Comparison of ENCODE assay signal across 10 cellular contexts in genomic region chr6:110529355-110529754, GRCh38. TPM values are rescaled to one million over a fixed set of nuclear protein-coding genes. Genes with fewer than 3 reads are reported as not detected.
DNase-seq lines count a peak whose midpoint lies in the region; ATAC-seq, FAIRE-seq and TF ChIP-seq lines count a peak whose summit lies in the region.
"Had no signal": no experiment of that assay in that cellular context is flagged by ENCODE, and none has a peak within 500 bp of the region (broad histone marks: within the 10 kb centered on the region; RNA-seq: fewer than 3 reads in every experiment).

No MANE protein-coding gene starts in this region.

- H3K4me3 ChIP-seq in NB4 (ENCODE audit: low read depth, low read length), result no peak overlapping the region
- H3K4me3 ChIP-seq: esophagus muscularis mucosa had no signal

- ATAC-seq in HG03159 (IDR thresholded peaks at IDR 0.05; ENCODE audit: unreplicated experiment), result no peak

- peaks cover 31% of the 10 kb centered on the region for H3K4me1 Mint-ChIP-seq in osteocyte (ENCODE audit: unreplicated experiment)
- H3K4me1 Mint-ChIP-seq: naive B cell had no signal

- no peaks in the 10 kb centered on the region for H3K36me3 Mint-ChIP-seq in osteocyte (ENCODE audit: unreplicated experiment)
- H3K36me3 Mint-ChIP-seq: naive B cell had no signal

- H3K4me3 Mint-ChIP-seq in osteocyte (ENCODE audit: unreplicated experiment), result no peak overlapping the region
- H3K4me3 Mint-ChIP-seq: naive B cell had no signal

- H3K9me3 Mint-ChIP-seq in osteocyte (ENCODE audit: unreplicated experiment), result peaks cover 7% of the 10 kb centered on the region

- no peaks in the 10 kb centered on the region for H3K27me3 Mint-ChIP-seq in osteocyte (ENCODE audit: unreplicated experiment)

- no peak for FAIRE-seq in D721Med (lab: Jason Lieb, UNC)

- TF ChIP-seq POLR2A in NB4 (IDR thresholded peaks at IDR 0.05; ENCODE audit: extremely low read depth, insufficient read length), result no peak

- TF ChIP-seq CTCF in NB4 (IDR thresholded peaks at IDR 0.05; ENCODE audit: low read depth, low read length), result no peak
- no peak for TF ChIP-seq CTCF in osteocyte (IDR thresholded peaks at IDR 0.05)
- TF ChIP-seq CTCF in D721Med (IDR thresholded peaks at IDR 0.05; ENCODE audit: insufficient read depth, missing control alignments), result no peak

- H3K27ac Mint-ChIP-seq in osteocyte (ENCODE audit: unreplicated experiment), result peak overlapping the region; percentile 92

- DNase-seq in EL, result peak; percentile 78
- DNase-seq in NB4 (ENCODE audit: low read depth), result peak; percentile 65
- DNase-seq in dermis blood vessel endothelial cell, result peak; percentile 84
- no peak for DNase-seq in osteocyte (ENCODE audit: extremely low spot score, unreplicated experiment)
- no peak for DNase-seq in NCI-H187 treated with DMSO at 0.1 percent for 48 hours (lab: John Stamatoyannopoulos, UW)
- no peak for DNase-seq in stimulated activated CD4-positive, alpha-beta T cell treated with anti-CD3 and anti-CD28 coated beads, Interleukin-2, amount 100 ng/mL, for 24 hours
- DNase-seq in D721Med (ENCODE audit: insufficient read length, low spot score), result no peak
- DNase-seq: naive B cell had no signal

RNA-seq across cellular contexts. Expression of gene SLC22A16, which starts 52.9 kb away (rescaled TPM):
- total RNA-seq in dermis blood vessel endothelial cell, result not detected in 2 replicates
- not detected in 2 replicates for total RNA-seq in osteocyte

Comparison
In these comparisons a context has a peak if more than half of its experiments do, and no peak if none do; other contexts are left out.
1. DNase-seq: peak in EL (single experiment), NB4 (single experiment) and dermis blood vessel endothelial cell (single experiment); none in osteocyte (single experiment), NCI-H187 treated with DMSO at 0.1 percent for 48 hours (single experiment), stimulated activated CD4-positive, alpha-beta T cell treated with anti-CD3 and anti-CD28 coated beads, Interleukin-2, amount 100 ng/mL, for 24 hours (0 of 2) and D721Med (single experiment).